11 cellular contexts compared by ENCODE assay signal in genomic region chr2:172693529-172694185, GRCh38. TPM values are rescaled to one million over a fixed set of nuclear protein-coding genes. Genes with fewer than 3 reads are reported as not detected.
A peak's percentile ranks its signal among the peaks of the same experiment; 100 is the strongest.
DNase-seq lines count a peak whose midpoint lies in the region; ATAC-seq and TF ChIP-seq lines count a peak whose summit lies in the region.
"Had no signal": no experiment of that assay in that cellular context is flagged by ENCODE, and none has a peak within 500 bp of the region (broad histone marks: within the 10 kb centered on the region; RNA-seq: fewer than 3 reads in every experiment).

No MANE protein-coding gene starts in this region.

- CTCF ChIA-PET in mammary epithelial cell (lab: Charles Lee; ENCODE audit: low non-redundant PET) = no interaction called here

- H4K20me1 ChIP-seq in mammary epithelial cell (ENCODE audit: insufficient read depth, low read length) = no peaks in the 10 kb centered on the region

- peak overlapping the region; percentile 77 for H3K27ac Mint-ChIP-seq in activated naive CD4-positive, alpha-beta T cell treated with anti-CD3 and anti-CD28 coated beads, Interleukin-2, amount 50 U/mL, for 24 hours
- H3K27ac Mint-ChIP-seq: B cell had no signal

- no peak for TF ChIP-seq CTCF in mammary epithelial cell (conservative IDR thresholded peaks at IDR 0.05 in 1 of 2, IDR thresholded peaks at IDR 0.05 in 1 of 2; ENCODE audit: extremely low read depth in 1 of 2, insufficient read depth in 1 of 2, low read depth in 1 of 2, low read length in 2 of 2)

- ATAC-seq in GM19452 (IDR thresholded peaks at IDR 0.05; ENCODE audit: unreplicated experiment) = no peak

- H3K36me3 ChIP-seq in mammary epithelial cell (ENCODE audit: insufficient read depth, low read length) (no peaks in the 10 kb centered on the region), skeletal muscle satellite cell (ENCODE audit: insufficient read depth, low read length) (no peaks in the 10 kb centered on the region), MG63 (no peaks in the 10 kb centered on the region)

- H3K27ac ChIP-seq in mammary epithelial cell (ENCODE audit: insufficient read depth, low read depth, low read length) = peak overlapping the region; percentile 45

- H3K4me3 ChIP-seq in mammary epithelial cell (replicated peaks in 1 of 3; ENCODE audit: insufficient read depth in 1 of 3, low read depth in 2 of 3, low read length in 3 of 3) (no peak overlapping the region), skeletal muscle satellite cell (ENCODE audit: low read length) (peak overlapping the region; percentile 1), MG63 (no peak overlapping the region)
- H3K4me3 ChIP-seq: skin epidermis had no signal

- dilution Hi-C loops in mammary epithelial cell (cut with HindIII; ENCODE audit: low sequenced_read_pairs) = no loop called here

- H3K27me3 Mint-ChIP-seq in activated naive CD4-positive, alpha-beta T cell treated with anti-CD3 and anti-CD28 coated beads, Interleukin-2, amount 50 U/mL, for 24 hours = no peaks in the 10 kb centered on the region

- no TSS peak for BruUV-seq in mammary epithelial cell (replicated peaks; lab: Mats Ljungman, UMichigan)

- in situ Hi-C loops in mammary epithelial cell (cut with MboI; ENCODE audit: low sequenced_read_pairs in 2 of 2) = no loop called here

- H3K9me3 ChIP-seq in mammary epithelial cell (replicated peaks; ENCODE audit: insufficient read depth, low read length) (no peaks in the 10 kb centered on the region), skeletal muscle satellite cell (replicated peaks; ENCODE audit: low read length) (no peaks in the 10 kb centered on the region), MG63 (no peaks in the 10 kb centered on the region; the same call in 1 of the 2 replicates)

- 62% methylated on average over 7 of the region's 7 CpGs for WGBS in mammary epithelial cell (ENCODE audit: low coverage, missing lambda C conversion rate)

- H3K4me3 Mint-ChIP-seq in activated naive CD4-positive, alpha-beta T cell treated with anti-CD3 and anti-CD28 coated beads, Interleukin-2, amount 50 U/mL, for 24 hours = peak overlapping the region; percentile 47
- H3K4me3 Mint-ChIP-seq: B cell had no signal

- H3K4me1 Mint-ChIP-seq in activated naive CD4-positive, alpha-beta T cell treated with anti-CD3 and anti-CD28 coated beads, Interleukin-2, amount 50 U/mL, for 24 hours = peaks cover 66% of the 10 kb centered on the region
- H3K4me1 Mint-ChIP-seq: B cell had no signal

- no peak overlapping the region for H3K9ac ChIP-seq in mammary epithelial cell (ENCODE audit: insufficient read depth, low read length)
- H3K9ac ChIP-seq in skeletal muscle satellite cell (ENCODE audit: low read depth, low read length) = no peak overlapping the region

- H3K9me3 Mint-ChIP-seq in activated naive CD4-positive, alpha-beta T cell treated with anti-CD3 and anti-CD28 coated beads, Interleukin-2, amount 50 U/mL, for 24 hours = peaks cover under 1% of the 10 kb centered on the region

- no peaks in the 10 kb centered on the region for H3K79me2 ChIP-seq in mammary epithelial cell (ENCODE audit: insufficient read depth, low read length)

- H3K36me3 Mint-ChIP-seq in activated naive CD4-positive, alpha-beta T cell treated with anti-CD3 and anti-CD28 coated beads, Interleukin-2, amount 50 U/mL, for 24 hours = no peaks in the 10 kb centered on the region

- H3K27me3 ChIP-seq in mammary epithelial cell (ENCODE audit: insufficient read depth, low read length) = no peaks in the 10 kb centered on the region
- no peaks in the 10 kb centered on the region for H3K27me3 ChIP-seq in skeletal muscle satellite cell (ENCODE audit: control insufficient read depth, insufficient read depth, low read length)
- H3K27me3 ChIP-seq in MG63 = no peaks in the 10 kb centered on the region

- intact Hi-C loops in mammary epithelial cell (cut with micrococcal nuclease) = no loop called here

- H3K4me2 ChIP-seq in mammary epithelial cell (ENCODE audit: insufficient read depth, low read depth, low read length) (peak overlapping the region; percentile 64), skeletal muscle satellite cell (ENCODE audit: low read length) (peak overlapping the region; percentile 55)

- DNase-seq in activated naive CD4-positive, alpha-beta T cell treated with Interleukin-2 at 50 U/mL for 16 hours = no peak
- DNase-seq in NOMO-1 treated with dmso at 0.1 percent for 144 hours (lab: John Stamatoyannopoulos, UW; ENCODE audit: unreplicated experiment) (peak; percentile 80), mammary epithelial cell (no peak), NCI-H526 treated with DMSO at 0.1 percent for 48 hours (lab: John Stamatoyannopoulos, UW) (no peak), MG63 (no peak)
- DNase-seq: NCI-H1048 had no signal

- H3K4me1 ChIP-seq in mammary epithelial cell (ENCODE audit: insufficient read depth, low read length) (peaks cover 34% of the 10 kb centered on the region), skeletal muscle satellite cell (ENCODE audit: control insufficient read depth, insufficient read depth, low read length) (peaks cover 35% of the 10 kb centered on the region)

- peak overlapping the region; percentile 37 for H2AFZ ChIP-seq in mammary epithelial cell (ENCODE audit: low read depth, low read length)

RNA-seq across cellular contexts. Expression of gene RAPGEF4, which starts 42.0 kb away (rescaled TPM):
- total RNA-seq in mammary epithelial cell = 1 to 10 TPM; 1.7 to 3.2 TPM
- polyA plus RNA-seq in mammary epithelial cell = 0.39 TPM
- not detected for polyA minus RNA-seq in mammary epithelial cell
- total RNA-seq in skeletal muscle satellite cell (2012; rRNA removed) = 1.1 and 1.5 TPM in 2 replicates
- total RNA-seq in MG63 (2014; rRNA removed; shearing (Covaris generic); ENCODE audit: low replicate concordance) = not detected in 2 replicates
